ENCODE assay signal across 19 cellular contexts in genomic region chr6:141990840-141991239, GRCh38.
DNase-seq lines count a peak whose midpoint lies in the region; ATAC-seq and TF ChIP-seq lines count a peak whose summit lies in the region.
"Had no signal": no experiment of that assay in that cellular context is flagged by ENCODE, and none has a peak within 500 bp of the region (broad histone marks: within the 10 kb centered on the region; RNA-seq: fewer than 3 reads in every experiment).

No MANE protein-coding gene starts in this region.

- TF ChIP-seq RAD21 in HCT116 (IDR thresholded peaks at IDR 0.05; ENCODE audit: low read depth) = no peak

- H3K4me1 Mint-ChIP-seq in neural progenitor cell = no peaks in the 10 kb centered on the region
- no peaks in the 10 kb centered on the region for H3K4me1 Mint-ChIP-seq in glutamatergic neuron (ENCODE audit: low read depth, unreplicated experiment)
- H3K4me1 Mint-ChIP-seq: B cell had no signal

- H4K20me1 ChIP-seq in HCT116 (ENCODE audit: insufficient read depth) = no peaks in the 10 kb centered on the region
- H4K20me1 ChIP-seq in PC-3 (ENCODE audit: low read length) = no peaks in the 10 kb centered on the region
- H4K20me1 ChIP-seq in neural progenitor cell (ENCODE audit: low read depth) = no peaks in the 10 kb centered on the region
- H4K20me1 ChIP-seq: BLaER1 treated with 17β-estradiol and CSF1 and Interleukin-3, amounts not matched to agents 10 nM and 100 nM had no signal

- H3K4me1 ChIP-seq in HCT116 (ENCODE audit: control insufficient read depth in 1 of 2, insufficient read depth in 2 of 2, low read length in 2 of 2) = peaks cover 0 to 9% of the 10 kb centered on the region in 2 experiments; a peak in 3 of 4 replicates
- peaks cover 8% of the 10 kb centered on the region for H3K4me1 ChIP-seq in PC-3 (ENCODE audit: insufficient read depth, low read length)
- no peaks in the 10 kb centered on the region for H3K4me1 ChIP-seq in neural progenitor cell
- H3K4me1 ChIP-seq: BLaER1 treated with 17β-estradiol and CSF1 and Interleukin-3, amounts not matched to agents 10 nM and 100 nM had no signal

- TF ChIP-seq CTCF in HCT116 (IDR thresholded peaks at IDR 0.05 in 2 of 3, conservative IDR thresholded peaks at IDR 0.05 in 1 of 3; ENCODE audit: borderline replicate concordance in 1 of 3, insufficient read depth in 1 of 3, low read depth in 2 of 3, low read length in 2 of 3) = no peak
- no peak for TF ChIP-seq CTCF in PC-3 (conservative IDR thresholded peaks at IDR 0.05; ENCODE audit: low read depth, low read length)
- no peak for TF ChIP-seq CTCF in neural progenitor cell (IDR thresholded peaks at IDR 0.05)
- no peak for TF ChIP-seq CTCF in glutamatergic neuron (IDR thresholded peaks at IDR 0.05; ENCODE audit: partially characterized antibody, unreplicated experiment)

- H3K9me3 Mint-ChIP-seq in neural progenitor cell = no peaks in the 10 kb centered on the region
- H3K9me3 Mint-ChIP-seq in glutamatergic neuron (ENCODE audit: unreplicated experiment) = peaks cover 5% of the 10 kb centered on the region
- H3K9me3 Mint-ChIP-seq: HFFc6 had no signal

- H2AFZ ChIP-seq in HCT116 (ENCODE audit: low read depth, low read length, poor library complexity, severe bottlenecking) = peak overlapping the region; percentile 68
- 0 out of 2 replicates have a peak overlapping the region, but pooled peaks have one; percentile 10 for H2AFZ ChIP-seq in PC-3 (ENCODE audit: low read length)
- H2AFZ ChIP-seq in neural progenitor cell (replicated peaks) = peak overlapping the region; percentile 37

- H3K4me3 Mint-ChIP-seq in neural progenitor cell = no peak overlapping the region
- no peak overlapping the region for H3K4me3 Mint-ChIP-seq in glutamatergic neuron (ENCODE audit: unreplicated experiment)
- H3K4me3 Mint-ChIP-seq: B cell; CD8-positive, alpha-beta T cell; HFFc6 had no signal

- ATAC-seq in GM18511 (IDR thresholded peaks at IDR 0.05; ENCODE audit: unreplicated experiment) (peak; percentile 47), HCT116 (no peak), PC-3 (no peak), GM19035 (IDR thresholded peaks at IDR 0.05; ENCODE audit: unreplicated experiment) (no peak)
- ATAC-seq: CD8-positive, alpha-beta T cell had no signal

- no peak for TF ChIP-seq POLR2A in HCT116 (IDR thresholded peaks at IDR 0.05; ENCODE audit: borderline replicate concordance, extremely low read depth, insufficient read depth, insufficient read length)

- H3K79me2 ChIP-seq in HCT116 (ENCODE audit: insufficient read depth, low read length) (no peaks in the 10 kb centered on the region), PC-3 (ENCODE audit: low read length) (no peaks in the 10 kb centered on the region), neural progenitor cell (ENCODE audit: low read depth) (no peaks in the 10 kb centered on the region)

- no peak overlapping the region for H3K4me3 ChIP-seq in HCT116 (replicated peaks in 1 of 2; ENCODE audit: low read depth in 1 of 2, low read length in 2 of 2)
- no peak overlapping the region for H3K4me3 ChIP-seq in PC-3 (ENCODE audit: low read length)
- H3K4me3 ChIP-seq in neural progenitor cell = no peak overlapping the region
- H3K4me3 ChIP-seq: BLaER1 treated with 17β-estradiol and CSF1 and Interleukin-3, amounts not matched to agents 10 nM and 100 nM had no signal

- H3K27ac ChIP-seq in HCT116 (ENCODE audit: low read depth, low read length) (no peak overlapping the region), PC-3 (ENCODE audit: low read length) (no peak overlapping the region), neural progenitor cell (no peak overlapping the region)
- H3K27ac ChIP-seq: BLaER1 treated with 17β-estradiol and CSF1 and Interleukin-3, amounts not matched to agents 10 nM and 100 nM; HL-60; KMS-11 had no signal

- H3K9me3 ChIP-seq in HCT116 (ENCODE audit: control insufficient read depth in 1 of 2, insufficient read depth in 1 of 2, low read depth in 1 of 2, low read length in 2 of 2) (no peaks in the 10 kb centered on the region), PC-3 (ENCODE audit: low read length) (no peaks in the 10 kb centered on the region), neural progenitor cell (ENCODE audit: low read depth) (no peaks in the 10 kb centered on the region)

- no peaks in the 10 kb centered on the region for H3K9me2 ChIP-seq in HCT116 (ENCODE audit: insufficient read depth)
- no peaks in the 10 kb centered on the region for H3K9me2 ChIP-seq in PC-3 (replicated peaks; ENCODE audit: low read length)

- DNase-seq in HCT116 (ENCODE audit: low read depth, low spot score) (no peak), PC-3 (no peak), neural progenitor cell (ENCODE audit: low spot score) (no peak), glutamatergic neuron (no peak), head of caudate nucleus (no peak), NCI-H2107 treated with DMSO at 0.1 percent for 48 hours (lab: John Stamatoyannopoulos, UW; ENCODE audit: unreplicated experiment) (no peak)
- DNase-seq: 8988T; Calu3; CD8-positive, alpha-beta T cell; DMS79 treated with DMSO at 0.1 percent for 48 hours; GF-D8; HCEC 1CT; HFFc6 had no signal

- H3K36me3 Mint-ChIP-seq in neural progenitor cell = no peaks in the 10 kb centered on the region
- H3K36me3 Mint-ChIP-seq in glutamatergic neuron (ENCODE audit: unreplicated experiment) = peaks cover 5% of the 10 kb centered on the region
- H3K36me3 Mint-ChIP-seq: CD8-positive, alpha-beta T cell had no signal

- H3F3A ChIP-seq in PC-3 (ENCODE audit: low read length, unreplicated experiment) (no peaks in the 10 kb centered on the region), neural progenitor cell (ENCODE audit: low read depth) (no peaks in the 10 kb centered on the region)

- CTCF ChIA-PET in HCT116 (lab: Charles Lee) (interaction anchor here (1.1 to 3.0 kb wide), 5 partner anchors 11 to 149 kb away, joined by 3 to 22 read pairs (median 3); no protein-coding TSS in a partner anchor), PC-3 (lab: Charles Lee) (no interaction called here)

- no peak overlapping the region for H3K4me2 ChIP-seq in HCT116 (ENCODE audit: low read length)
- no peak overlapping the region for H3K4me2 ChIP-seq in PC-3 (ENCODE audit: low read length)
- H3K4me2 ChIP-seq in neural progenitor cell = no peak overlapping the region
- H3K4me2 ChIP-seq: BLaER1 treated with 17β-estradiol and CSF1 and Interleukin-3, amounts not matched to agents 10 nM and 100 nM; KMS-11 had no signal

- H3K9ac ChIP-seq in HCT116 (ENCODE audit: low read length) (no peak overlapping the region), PC-3 (ENCODE audit: low read length) (no peak overlapping the region), neural progenitor cell (no peak overlapping the region)
- H3K9ac ChIP-seq: BLaER1 treated with 17β-estradiol and CSF1 and Interleukin-3, amounts not matched to agents 10 nM and 100 nM; KMS-11 had no signal

- H3K27ac Mint-ChIP-seq in neural progenitor cell (no peak overlapping the region), glutamatergic neuron (ENCODE audit: unreplicated experiment) (no peak overlapping the region)
- H3K27ac Mint-ChIP-seq: B cell; CD8-positive, alpha-beta T cell; HFFc6 had no signal

- POLR2A ChIA-PET in HCT116 (lab: Charles Lee) (interaction anchor here (1.3 kb wide), 1 partner anchor 19 kb away, joined by 4 read pairs; no protein-coding TSS in a partner anchor), PC-3 (lab: Charles Lee; ENCODE audit: unreplicated experiment) (no interaction called here)

- intact Hi-C loops in HCT116 (cut with micrococcal nuclease) = no loop called here
- intact Hi-C loops in PC-3 (cut with micrococcal nuclease) = loop anchor here (2.0 kb wide), 1 partner anchor 24 kb away; no protein-coding TSS in a partner anchor
- intact Hi-C loops in head of caudate nucleus (cut with DNase I) = no loop called here

- RAD21 ChIA-PET in HCT116 (lab: Charles Lee; ENCODE audit: low non-redundant PET in 1 of 2, low total read pairs in 2 of 2, uncharacterized antibody in 2 of 2, unreplicated experiment in 2 of 2) = no interaction called here

- H3K27me3 Mint-ChIP-seq in neural progenitor cell (ENCODE audit: insufficient read depth, low read depth) (no peaks in the 10 kb centered on the region), glutamatergic neuron (ENCODE audit: unreplicated experiment) (no peaks in the 10 kb centered on the region)
- H3K27me3 Mint-ChIP-seq: B cell had no signal

- H3K36me3 ChIP-seq in HCT116 (ENCODE audit: control insufficient read depth in 1 of 2, insufficient read depth in 2 of 2, low read length in 2 of 2) = no peaks in the 10 kb centered on the region
- H3K36me3 ChIP-seq in PC-3 (ENCODE audit: low read depth, low read length) = no peaks in the 10 kb centered on the region
- H3K36me3 ChIP-seq in neural progenitor cell = no peaks in the 10 kb centered on the region
- H3K36me3 ChIP-seq: BLaER1 treated with 17β-estradiol and CSF1 and Interleukin-3, amounts not matched to agents 10 nM and 100 nM had no signal

- no peaks in the 10 kb centered on the region for H3K27me3 ChIP-seq in HCT116 (ENCODE audit: insufficient read depth, low read length)
- H3K27me3 ChIP-seq in PC-3 (ENCODE audit: low read length) = no peaks in the 10 kb centered on the region
- H3K27me3 ChIP-seq in neural progenitor cell = no peaks in the 10 kb centered on the region
- H3K27me3 ChIP-seq: BLaER1 treated with 17β-estradiol and CSF1 and Interleukin-3, amounts not matched to agents 10 nM and 100 nM had no signal

- BruUV-seq in HCT116 (replicated peaks; lab: Mats Ljungman, UMichigan) (no TSS peak), PC-3 (replicated peaks; lab: Mats Ljungman, UMichigan) (no TSS peak)

TF ChIP-seq in HCT116, 20 proteins besides CTCF, POLR2A, EP300 and RAD21:
- TF ChIP-seq ELF1 (IDR thresholded peaks at IDR 0.05; ENCODE audit: borderline replicate concordance, low read depth) (no peak), SP1 (IDR thresholded peaks at IDR 0.05; ENCODE audit: low read depth) (no peak), ZFX (IDR thresholded peaks at IDR 0.05) (no peak), FOSL1 (IDR thresholded peaks at IDR 0.05; ENCODE audit: low read depth) (no peak), MAX (IDR thresholded peaks at IDR 0.05) (no peak), ZNF274 (IDR thresholded peaks at IDR 0.05; ENCODE audit: low read depth, low read length) (no peak), POLR2AphosphoS5 (IDR thresholded peaks at IDR 0.05; ENCODE audit: low read depth, low read length) (no peak), TCF7L2 (IDR thresholded peaks at IDR 0.05; ENCODE audit: borderline replicate concordance, extremely low read depth, insufficient read depth, insufficient read length) (no peak), ATF3 (IDR thresholded peaks at IDR 0.05) (no peak), SIN3A (IDR thresholded peaks at IDR 0.05; ENCODE audit: low read depth) (no peak)

Comparison
In these comparisons a context has a peak if more than half of its experiments do, and no peak if none do; other contexts are left out.
1. H2AFZ ChIP-seq: peak in every context shown above with its lines; median percentile 68 in HCT116; 37 in neural progenitor cell; 10 in PC-3.